Comparison of ENCODE assay signal across 8 cellular contexts in genomic region chr15:82749951-82750830, GRCh38. TPM values are rescaled to one million over a fixed set of nuclear protein-coding genes. Genes with fewer than 3 reads are reported as not detected.
DNase-seq lines count a peak whose midpoint lies in the region; ATAC-seq and TF ChIP-seq lines count a peak whose summit lies in the region.

No MANE protein-coding gene starts in this region.

- TF ChIP-seq CTCF in RWPE1 (conservative IDR thresholded peaks at IDR 0.05; ENCODE audit: low read depth): no peak
- no peak for TF ChIP-seq CTCF in natural killer cell (IDR thresholded peaks at IDR 0.05)

- ATAC-seq in natural killer cell: peak; percentile 94 to 97 (median 97)

- H3K4me3 Mint-ChIP-seq in natural killer cell: peak overlapping the region; percentile 99

- no peaks in the 10 kb centered on the region for H3K27me3 Mint-ChIP-seq in natural killer cell (ENCODE audit: low read depth in 2 of 2)

- intact Hi-C loops in natural killer cell (cut with micrococcal nuclease): loop anchor here (1.0 kb wide), 1 partner anchor 59 kb away; the partner anchor contains the start of gene WHAMM

- no peaks in the 10 kb centered on the region for H3K9me3 Mint-ChIP-seq in natural killer cell

- peak overlapping the region; percentile 84 for H3K27ac ChIP-seq in RWPE1

- POLR2A ChIA-PET in RWPE1 (lab: Yijun Ruan, JAX; ENCODE audit: low non-redundant PET): interaction anchor here (0.6 to 1.7 kb wide), 6 partner anchors 9 to 249 kb away, joined by 3 to 5 read pairs (median 4); partner anchors contain the start of gene RPS17

- H3K36me3 Mint-ChIP-seq in natural killer cell: peaks cover 10% of the 10 kb centered on the region

- peak overlapping the region; percentile 91 to 94 for H3K27ac Mint-ChIP-seq in natural killer cell

- DNase-seq in EL (peak; percentile 94), H4 (ENCODE audit: low spot score) (peak; percentile 94), LoVo (ENCODE audit: low spot score) (peak; percentile 96), RWPE1 (ENCODE audit: low spot score) (peak; percentile 92), fibroblast of peridontal ligament (ENCODE audit: extremely low read depth) (peak; percentile 94), natural killer cell (peak; percentile 71)
- peak; percentile 76 for DNase-seq in activated T-helper 9 cell treated with anti-CD3 and anti-CD28 coated beads, Interleukin-2, amount 50 U/mL, for 16 hours (ENCODE audit: low read depth)
- peak; percentile 60 to 74 (median 66) for DNase-seq in stimulated activated naive CD4-positive, alpha-beta T cell (lab: John Stamatoyannopoulos, UW)

- peaks cover 34 to 38% of the 10 kb centered on the region in 2 donors for H3K4me1 Mint-ChIP-seq in natural killer cell

- CTCF ChIA-PET in RWPE1 (lab: Yijun Ruan, JAX): interaction anchor here (0.7 kb wide), 1 partner anchor 10 kb away, joined by 5 read pairs; no protein-coding TSS in a partner anchor

RNA-seq across cellular contexts. Expression of gene AP3B2, which starts 40.5 kb away (rescaled TPM):
- total RNA-seq in H4 (2014; rRNA removed; shearing (Covaris generic)): 0.14 and 0.51 TPM in 2 replicates
- under 1 TPM in 1 of 3 donors, not detected in 2; 0.59 TPM for total RNA-seq in natural killer cell

RNA-seq across cellular contexts. Expression of gene FSD2, which starts 55.7 kb away (rescaled TPM):
- not detected in 2 replicates for total RNA-seq in H4 (2014; rRNA removed; shearing (Covaris generic))
- not detected for total RNA-seq in natural killer cell

RNA-seq across cellular contexts. Expression of gene WHAMM, which starts 59.2 kb away (rescaled TPM):
- 2.5 and 7.1 TPM in 2 replicates for total RNA-seq in H4 (2014; rRNA removed; shearing (Covaris generic))
- total RNA-seq in natural killer cell: 10 to 100 TPM; 48.5 to 78.0 (median 67.6) TPM

Comparison
In these comparisons a context has a peak if more than half of its experiments do, and no peak if none do; other contexts are left out.
1. Peak in every context shown above with its lines: DNase-seq, ATAC-seq and H3K27ac ChIP-seq.